In the genomic region with DNA sequence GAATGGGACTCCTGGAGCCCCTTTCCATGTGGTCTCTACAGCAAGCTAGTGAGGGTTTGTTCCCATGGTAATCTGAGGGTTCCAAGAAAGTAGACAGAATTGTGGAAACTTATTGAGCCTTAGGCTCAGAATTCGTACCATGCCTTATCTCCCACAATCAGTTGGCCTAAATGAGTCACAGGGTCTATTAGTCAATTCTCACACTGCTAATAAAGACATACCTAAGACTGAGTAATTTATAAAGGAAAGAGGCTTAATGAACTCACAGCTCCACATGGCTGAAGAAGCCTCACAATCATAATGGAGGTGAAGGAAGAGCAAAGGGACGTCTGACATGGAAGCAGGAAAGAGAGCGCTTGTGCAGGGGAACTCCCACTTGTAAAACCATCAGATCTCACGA, we compare ENCODE assay signal across 24 cellular contexts.
"Had no signal": no experiment of that assay in that cellular context is flagged by ENCODE, and none has a peak within 500 bp of the region (broad histone marks: within the 10 kb centered on the region; RNA-seq: fewer than 3 reads in every experiment).

No MANE protein-coding gene starts in this region.

- H3K4me1 ChIP-seq: colonic mucosa, lower lobe of right lung, parathyroid adenoma, stomach, suprapubic skin, tibial nerve had no signal

- ATAC-seq: activated naive CD8-positive, alpha-beta T cell treated with anti-CD3 and anti-CD28 coated beads, Interleukin-2, amount 50 U/mL, for 24 hours; effector memory CD8-positive, alpha-beta T cell; heart right ventricle; lower lobe of right lung; sciatic nerve; stimulated activated memory B cell treated with anti-CD40 and anti-IgM and Interleukin-4, amounts not matched to agents 10 μg/mL and 1 μg/mL and 100 μg/mL, for 72 hours had no signal

- H3K27ac Mint-ChIP-seq: activated CD4-positive, alpha-beta memory T cell treated with anti-CD3 and anti-CD28 coated beads for 36 hours; activated naive CD8-positive, alpha-beta T cell treated with anti-CD3 and anti-CD28 coated beads, Interleukin-2, amount 50 U/mL, for 24 hours; effector memory CD8-positive, alpha-beta T cell; naive B cell; stimulated activated memory B cell treated with anti-CD40 and anti-IgM and Interleukin-4, amounts not matched to agents 10 μg/mL and 1 μg/mL and 100 μg/mL, for 72 hours had no signal

- H3K9me3 ChIP-seq: colonic mucosa, stomach, suprapubic skin, tibial nerve had no signal

- H3K27me3 ChIP-seq: brain microvascular endothelial cell, colonic mucosa, dorsolateral prefrontal cortex, heart right ventricle, stomach, suprapubic skin, tibial nerve had no signal

- H3K4me3 Mint-ChIP-seq: activated CD4-positive, alpha-beta memory T cell treated with anti-CD3 and anti-CD28 coated beads for 36 hours; activated naive CD8-positive, alpha-beta T cell treated with anti-CD3 and anti-CD28 coated beads, Interleukin-2, amount 50 U/mL, for 24 hours; effector memory CD8-positive, alpha-beta T cell; naive B cell; stimulated activated memory B cell treated with anti-CD40 and anti-IgM and Interleukin-4, amounts not matched to agents 10 μg/mL and 1 μg/mL and 100 μg/mL, for 72 hours had no signal

- H3K4me1 Mint-ChIP-seq: naive B cell; stimulated activated memory B cell treated with anti-CD40 and anti-IgM and Interleukin-4, amounts not matched to agents 10 μg/mL and 1 μg/mL and 100 μg/mL, for 72 hours had no signal

- H3K36me3 ChIP-seq: brain microvascular endothelial cell, colonic mucosa, heart right ventricle, lower lobe of right lung, stomach, suprapubic skin, tibial nerve had no signal

- H3K36me3 Mint-ChIP-seq: activated CD4-positive, alpha-beta memory T cell treated with anti-CD3 and anti-CD28 coated beads for 36 hours; naive B cell; stimulated activated memory B cell treated with anti-CD40 and anti-IgM and Interleukin-4, amounts not matched to agents 10 μg/mL and 1 μg/mL and 100 μg/mL, for 72 hours had no signal

- H3K4me3 ChIP-seq: colonic mucosa, dorsolateral prefrontal cortex, heart right ventricle, lower lobe of right lung, stomach, suprapubic skin, tibial nerve had no signal

- DNase-seq: activated CD4-positive, alpha-beta memory T cell treated with anti-CD3 and anti-CD28 coated beads for 36 hours; activated CD4-positive, alpha-beta T cell treated with anti-CD3 and anti-CD28 coated beads for 4 hours; activated gamma-delta T cell; activated naive CD4-positive, alpha-beta T cell treated with anti-CD3 and anti-CD28 coated beads, Interleukin-2, amount 50 U/mL, for 16 hours; activated naive CD8-positive, alpha-beta T cell treated with anti-CD3 and anti-CD28 coated beads, Interleukin-2, amount 50 U/mL, for 24 hours; anterior cingulate cortex; brain microvascular endothelial cell; colonic mucosa; dorsolateral prefrontal cortex; effector memory CD8-positive, alpha-beta T cell; heart right ventricle; kidney; lower lobe of right lung; naive B cell; nucleus accumbens; small intestine; stimulated activated CD4-positive, alpha-beta T cell treated with anti-CD3 and anti-CD28 coated beads, Interleukin-2, amount 100 ng/mL, for 24 hours; stomach; T-helper 9 cell had no signal

- H3K27ac ChIP-seq: brain microvascular endothelial cell, colonic mucosa, dorsolateral prefrontal cortex, heart right ventricle, lower lobe of right lung, parathyroid adenoma, stomach, suprapubic skin, tibial nerve had no signal
